In the genomic region with DNA sequence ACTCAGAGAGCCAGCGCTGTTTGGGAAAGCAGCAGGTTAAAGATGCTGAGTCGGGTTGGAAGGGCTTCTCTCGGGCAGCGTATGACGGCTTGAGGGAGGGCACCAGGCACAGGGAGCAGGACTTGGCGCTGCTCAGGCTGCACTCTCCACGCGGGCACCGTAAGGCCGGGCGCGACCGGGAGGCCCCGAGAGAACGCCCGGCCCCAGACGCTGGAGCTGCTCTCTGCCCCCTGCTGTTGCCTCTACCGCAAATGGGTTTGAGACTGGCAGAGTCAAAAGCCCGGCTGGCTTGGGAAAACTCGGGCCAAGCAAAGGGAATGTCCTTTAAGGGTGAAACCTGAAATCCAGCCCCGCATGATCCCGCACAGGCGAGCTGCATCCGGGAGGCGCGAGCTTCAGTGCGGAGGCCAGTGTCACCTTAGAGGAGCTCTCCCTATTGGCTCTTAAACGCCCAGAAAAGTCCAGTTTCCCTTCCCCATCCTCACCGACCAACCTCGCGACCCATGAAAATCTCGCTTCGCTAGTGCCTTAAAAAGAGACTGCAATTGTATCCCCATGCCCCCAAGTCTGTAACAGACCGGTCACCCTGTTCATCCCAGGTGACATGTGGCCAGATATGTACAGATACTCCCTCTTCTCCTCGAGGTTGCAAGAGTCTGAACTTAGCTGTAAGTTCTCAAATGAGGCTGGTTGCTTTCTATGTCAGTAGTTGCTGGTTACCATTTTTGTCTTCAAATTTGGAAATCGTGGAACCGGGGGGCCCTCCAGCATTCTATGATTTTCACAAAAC, we compare ENCODE assay signal across 8 cellular contexts. TPM values are rescaled to one million over a fixed set of nuclear protein-coding genes. Genes with fewer than 3 reads are reported as not detected.
DNase-seq lines count a peak whose midpoint lies in the region; ATAC-seq and TF ChIP-seq lines count a peak whose summit lies in the region.

No MANE protein-coding gene starts in this region.

- H3K27me3 Mint-ChIP-seq in naive thymus-derived CD4-positive, alpha-beta T cell, result peaks cover 71 to 99% (median 82%) of the 10 kb centered on the region in 5 donors
- peaks cover 27 to 65% (median 35%) of the 10 kb centered on the region in 3 donors for H3K27me3 Mint-ChIP-seq in immature natural killer cell (ENCODE audit: low read depth in 3 of 3)

- no peaks in the 10 kb centered on the region for H3K4me1 ChIP-seq in naive thymus-derived CD4-positive, alpha-beta T cell (ENCODE audit: control insufficient read depth in 2 of 2, insufficient read depth in 2 of 2, low read length in 2 of 2)

- no peak for ATAC-seq in naive thymus-derived CD4-positive, alpha-beta T cell
- ATAC-seq in HG03457 (IDR thresholded peaks at IDR 0.05; ENCODE audit: unreplicated experiment), result no peak

- peaks cover 0 to 3% (median 0%) of the 10 kb centered on the region in 5 donors for H3K36me3 Mint-ChIP-seq in naive thymus-derived CD4-positive, alpha-beta T cell
- peaks cover 0 to 3% (median 0%) of the 10 kb centered on the region in 3 donors for H3K36me3 Mint-ChIP-seq in immature natural killer cell

- peaks cover 0 to 4% (median 0%) of the 10 kb centered on the region in 11 donors for H3K9me3 Mint-ChIP-seq in naive thymus-derived CD4-positive, alpha-beta T cell
- H3K9me3 Mint-ChIP-seq in immature natural killer cell, result peaks cover 0 to 15% (median 3%) of the 10 kb centered on the region in 6 donors

- no peaks in the 10 kb centered on the region for H3K36me3 ChIP-seq in naive thymus-derived CD4-positive, alpha-beta T cell (ENCODE audit: control insufficient read depth in 2 of 3, insufficient read depth in 3 of 3, low read length in 3 of 3)

- intact Hi-C loops in naive thymus-derived CD4-positive, alpha-beta T cell (cut with micrococcal nuclease), result loop anchor here in 1 of 2 donors (10.0 kb wide), 1 partner anchor 740 kb away; no protein-coding TSS in a partner anchor

- no peak overlapping the region for H3K27ac ChIP-seq in naive thymus-derived CD4-positive, alpha-beta T cell (ENCODE audit: low read depth, low read length)

- H3K4me1 Mint-ChIP-seq in naive thymus-derived CD4-positive, alpha-beta T cell, result peaks cover 12 to 46% (median 32%) of the 10 kb centered on the region in 7 donors
- H3K4me1 Mint-ChIP-seq in immature natural killer cell, result peaks cover 0 to 1% of the 10 kb centered on the region in 2 donors

- peak overlapping the region in 1 of 9 donors; percentile 23 for H3K27ac Mint-ChIP-seq in naive thymus-derived CD4-positive, alpha-beta T cell
- H3K27ac Mint-ChIP-seq in immature natural killer cell, result no peak overlapping the region

- peak overlapping the region in 9 of 10 donors; percentile 19 to 67 (median 42) for H3K4me3 Mint-ChIP-seq in naive thymus-derived CD4-positive, alpha-beta T cell
- H3K4me3 Mint-ChIP-seq in immature natural killer cell, result no peak overlapping the region

- DNase-seq in D341Med (ENCODE audit: low spot score), result peak; percentile 53
- peak; percentile 54 to 74 for DNase-seq in NCI-H446 (lab: John Stamatoyannopoulos, UW)
- DNase-seq in epithelial cell of proximal tubule (ENCODE audit: low read depth), result no peak
- DNase-seq in naive thymus-derived CD4-positive, alpha-beta T cell, result no peak
- no peak for DNase-seq in 8988T
- no peak for DNase-seq in amniotic stem cell (lab: John Stamatoyannopoulos, UW)
- DNase-seq in immature natural killer cell, result no peak

- H3K27me3 ChIP-seq in naive thymus-derived CD4-positive, alpha-beta T cell (ENCODE audit: control insufficient read depth in 2 of 2, insufficient read depth in 2 of 2, low read length in 2 of 2), result peaks cover 5 to 9% of the 10 kb centered on the region in 2 donors

- POLR2A ChIA-PET in naive thymus-derived CD4-positive, alpha-beta T cell (lab: Charles Lee), result no interaction called here

- TF ChIP-seq CTCF in epithelial cell of proximal tubule (conservative IDR thresholded peaks at IDR 0.05; ENCODE audit: low read depth, low read length), result peak; percentile 15

- peak overlapping the region; percentile 19 for H3K4me3 ChIP-seq in epithelial cell of proximal tubule (ENCODE audit: low read depth, low read length)
- no peak overlapping the region for H3K4me3 ChIP-seq in naive thymus-derived CD4-positive, alpha-beta T cell (ENCODE audit: low read length)

- CTCF ChIA-PET in naive thymus-derived CD4-positive, alpha-beta T cell (lab: Charles Lee), result no interaction called here

- no peaks in the 10 kb centered on the region for H3K9me3 ChIP-seq in naive thymus-derived CD4-positive, alpha-beta T cell (ENCODE audit: control insufficient read depth in 2 of 3, low read length in 3 of 3)

RNA-seq across cellular contexts. Expression of a gene that starts 1.1 kb away (rescaled TPM):
- total RNA-seq in epithelial cell of proximal tubule, result under 0.01 and 0.87 TPM in 2 replicates
- not detected for total RNA-seq in naive thymus-derived CD4-positive, alpha-beta T cell
- not detected for polyA plus RNA-seq in naive thymus-derived CD4-positive, alpha-beta T cell
- polyA plus RNA-seq in immature natural killer cell, result not detected

Comparison
In these comparisons a context has a peak if more than half of its experiments do, and no peak if none do; other contexts are left out.
1. DNase-seq: peak in D341Med (single experiment) and NCI-H446 (2 of 2); none in epithelial cell of proximal tubule (single experiment), naive thymus-derived CD4-positive, alpha-beta T cell (0 of 9), 8988T (single experiment), amniotic stem cell (single experiment) and immature natural killer cell (0 of 3).
2. H3K4me3 Mint-ChIP-seq: peak in naive thymus-derived CD4-positive, alpha-beta T cell (9 of 10); none in immature natural killer cell (0 of 5).